8 cellular contexts compared by ENCODE assay signal in genomic region chr14:100406505-100407131, GRCh38. TPM values are rescaled to one million over a fixed set of nuclear protein-coding genes. Genes with fewer than 3 reads are reported as not detected.
DNase-seq lines count a peak whose midpoint lies in the region; ATAC-seq and TF ChIP-seq lines count a peak whose summit lies in the region.

No MANE protein-coding gene starts in this region.

- no TSS peak for BruUV-seq in A673 (replicated peaks; lab: Mats Ljungman, UMichigan)

- H3K4me1 Mint-ChIP-seq in activated CD8-positive, alpha-beta T cell treated with anti-CD3 and anti-CD28 coated beads, Interleukin-2, amount 10 ng/mL, durations not matched to agents 7 days and 5 days (ENCODE audit: low read depth): peaks cover 34% of the 10 kb centered on the region
- peaks cover 43% of the 10 kb centered on the region for H3K4me1 Mint-ChIP-seq in stimulated activated naive CD8-positive, alpha-beta T cell treated with anti-CD3 and anti-CD28 coated beads, Interleukin-15, amount 100 ng/mL, for 72 hours

- no peaks in the 10 kb centered on the region for H3K27me3 Mint-ChIP-seq in activated CD8-positive, alpha-beta T cell treated with anti-CD3 and anti-CD28 coated beads, Interleukin-2, amount 10 ng/mL, durations not matched to agents 7 days and 5 days (ENCODE audit: low read depth)
- no peaks in the 10 kb centered on the region for H3K27me3 Mint-ChIP-seq in stimulated activated naive CD8-positive, alpha-beta T cell treated with anti-CD3 and anti-CD28 coated beads, Interleukin-15, amount 100 ng/mL, for 72 hours

- H3K27ac ChIP-seq in right atrium auricular region (no peak overlapping the region), A673 (ENCODE audit: low read depth, low read length, poor library complexity, severe bottlenecking) (no peak overlapping the region)

- H3K4me3 Mint-ChIP-seq in activated CD8-positive, alpha-beta T cell treated with anti-CD3 and anti-CD28 coated beads, Interleukin-2, amount 10 ng/mL, durations not matched to agents 7 days and 5 days: no peak overlapping the region
- no peak overlapping the region for H3K4me3 Mint-ChIP-seq in stimulated activated naive CD8-positive, alpha-beta T cell treated with anti-CD3 and anti-CD28 coated beads, Interleukin-15, amount 100 ng/mL, for 72 hours

- H3K4me3 ChIP-seq in right atrium auricular region: no peak overlapping the region
- H3K4me3 ChIP-seq in A673 (ENCODE audit: low read depth, low read length, poor library complexity, severe bottlenecking): no peak overlapping the region

- no peaks in the 10 kb centered on the region for H3K9me3 Mint-ChIP-seq in activated CD8-positive, alpha-beta T cell treated with anti-CD3 and anti-CD28 coated beads, Interleukin-2, amount 10 ng/mL, durations not matched to agents 7 days and 5 days (ENCODE audit: insufficient read depth)
- no peaks in the 10 kb centered on the region for H3K9me3 Mint-ChIP-seq in stimulated activated naive CD8-positive, alpha-beta T cell treated with anti-CD3 and anti-CD28 coated beads, Interleukin-15, amount 100 ng/mL, for 72 hours

- H3K9me3 ChIP-seq in right atrium auricular region (no peaks in the 10 kb centered on the region), A673 (ENCODE audit: low read depth, low read length, poor library complexity, severe bottlenecking) (no peaks in the 10 kb centered on the region)

- H3K36me3 ChIP-seq in right atrium auricular region (no peaks in the 10 kb centered on the region), A673 (ENCODE audit: insufficient read depth, low read length, poor library complexity, severe bottlenecking) (no peaks in the 10 kb centered on the region)

- H3K4me1 ChIP-seq in right atrium auricular region (peaks cover 0 to 18% of the 10 kb centered on the region in 2 donors), A673 (ENCODE audit: insufficient read depth, low read length, poor library complexity, severe bottlenecking) (peaks cover 44% of the 10 kb centered on the region)

- no peaks in the 10 kb centered on the region for H3K36me3 Mint-ChIP-seq in activated CD8-positive, alpha-beta T cell treated with anti-CD3 and anti-CD28 coated beads, Interleukin-2, amount 10 ng/mL, durations not matched to agents 7 days and 5 days (ENCODE audit: low read depth)

- CTCF ChIA-PET in activated CD8-positive, alpha-beta T cell treated with anti-CD3 and anti-CD28 coated beads, Interleukin-2, amount 10 ng/mL, durations not matched to agents 7 days and 5 days (lab: Charles Lee): interaction anchor here (1.1 to 1.9 kb wide), 4 partner anchors 15 to 239 kb away, joined by 3 to 8 read pairs (median 4); no protein-coding TSS in a partner anchor
- CTCF ChIA-PET in A673 (lab: Charles Lee): no interaction called here

- TF ChIP-seq CTCF in right atrium auricular region (IDR thresholded peaks at IDR 0.05) (no peak), A673 (conservative IDR thresholded peaks at IDR 0.05; ENCODE audit: low read depth, low read length) (no peak)

- POLR2A ChIA-PET in activated CD8-positive, alpha-beta T cell treated with anti-CD3 and anti-CD28 coated beads, Interleukin-2, amount 10 ng/mL, durations not matched to agents 7 days and 5 days (lab: Charles Lee): no interaction called here
- POLR2A ChIA-PET in A673 (lab: Charles Lee; ENCODE audit: low non-redundant PET): no interaction called here

- peak overlapping the region; percentile 88 for H3K27ac Mint-ChIP-seq in activated CD8-positive, alpha-beta T cell treated with anti-CD3 and anti-CD28 coated beads, Interleukin-2, amount 10 ng/mL, durations not matched to agents 7 days and 5 days
- peak overlapping the region in 1 of 2 donors; percentile 17 for H3K27ac Mint-ChIP-seq in stimulated activated naive CD8-positive, alpha-beta T cell treated with anti-CD3 and anti-CD28 coated beads, Interleukin-15, amount 100 ng/mL, for 72 hours

- DNase-seq in Right ventricle myocardium superior (no peak), right atrium auricular region (ENCODE audit: low spot score) (no peak), cardiac septum (ENCODE audit: low spot score) (peak; percentile 53), A673 (ENCODE audit: low spot score) (no peak)
- DNase-seq in activated CD8-positive, alpha-beta T cell treated with anti-CD3 and anti-CD28 coated beads, Interleukin-2, amount 10 ng/mL, durations not matched to agents 7 days and 5 days: peak; percentile 54
- no peak for DNase-seq in stimulated activated naive CD8-positive, alpha-beta T cell treated with anti-CD3 and anti-CD28 coated beads, Interleukin-15, amount 100 ng/mL, for 72 hours

- H3K27me3 ChIP-seq in right atrium auricular region: no peaks in the 10 kb centered on the region
- H3K27me3 ChIP-seq in A673 (replicated peaks; ENCODE audit: insufficient read depth, low read depth, low read length, poor library complexity): no peaks in the 10 kb centered on the region

- intact Hi-C loops in Right ventricle myocardium superior (cut with DNase I) (no loop called here), cardiac septum (cut with DNase I) (no loop called here), A673 (cut with micrococcal nuclease; ENCODE audit: unreplicated experiment) (no loop called here)

- ATAC-seq in Right ventricle myocardium superior (ENCODE audit: poor library complexity) (peak; percentile 55), GM21723 (IDR thresholded peaks at IDR 0.05; ENCODE audit: unreplicated experiment) (no peak), GM21515 (IDR thresholded peaks at IDR 0.05; ENCODE audit: unreplicated experiment) (no peak)
- peak; percentile 79 for ATAC-seq in activated CD8-positive, alpha-beta T cell treated with anti-CD3 and anti-CD28 coated beads, Interleukin-2, amount 10 ng/mL, durations not matched to agents 7 days and 5 days
- peak; percentile 74 for ATAC-seq in stimulated activated naive CD8-positive, alpha-beta T cell treated with anti-CD3 and anti-CD28 coated beads, Interleukin-15, amount 100 ng/mL, for 72 hours

RNA-seq across cellular contexts. Expression of gene WDR25, which starts 30.3 kb away (rescaled TPM):
- total RNA-seq in Right ventricle myocardium superior: 3.9 TPM
- 1 to 10 TPM; 4.4 to 4.7 TPM for total RNA-seq in right atrium auricular region
- 1 to 10 TPM; 7.2 to 7.9 TPM for total RNA-seq in activated CD8-positive, alpha-beta T cell treated with anti-CD3 and anti-CD28 coated beads, Interleukin-2, amount 10 ng/mL, durations not matched to agents 7 days and 5 days
- total RNA-seq in cardiac septum: 5.8 TPM
- 8.7 and 9.4 TPM in 2 replicates for total RNA-seq in A673 (2021)

Comparison
In these comparisons a context has a peak if more than half of its experiments do, and no peak if none do; other contexts are left out.
1. DNase-seq: peak in activated CD8-positive, alpha-beta T cell treated with anti-CD3 and anti-CD28 coated beads, Interleukin-2, amount 10 ng/mL, durations not matched to agents 7 days and 5 days (single experiment) and cardiac septum (single experiment); none in Right ventricle myocardium superior (single experiment), right atrium auricular region (single experiment), stimulated activated naive CD8-positive, alpha-beta T cell treated with anti-CD3 and anti-CD28 coated beads, Interleukin-15, amount 100 ng/mL, for 72 hours (0 of 2) and A673 (single experiment).
2. ATAC-seq: peak in Right ventricle myocardium superior (single experiment), activated CD8-positive, alpha-beta T cell treated with anti-CD3 and anti-CD28 coated beads, Interleukin-2, amount 10 ng/mL, durations not matched to agents 7 days and 5 days (single experiment) and stimulated activated naive CD8-positive, alpha-beta T cell treated with anti-CD3 and anti-CD28 coated beads, Interleukin-15, amount 100 ng/mL, for 72 hours (single experiment); none in GM21723 (single experiment) and GM21515 (single experiment).